In genomic region chr14:53151867-53152626, GRCh38 we compare ENCODE assay signal across 8 cellular contexts. TPM values are rescaled to one million over a fixed set of nuclear protein-coding genes. Genes with fewer than 3 reads are reported as not detected.
A peak's percentile ranks its signal among the peaks of the same experiment; 100 is the strongest.
DNase-seq lines count a peak whose midpoint lies in the region; ATAC-seq, FAIRE-seq and TF ChIP-seq lines count a peak whose summit lies in the region.

No MANE protein-coding gene starts in this region.

- RAD21 ChIA-PET in GM12878 (lab: Charles Lee; ENCODE audit: unreplicated experiment) = interaction anchor here (0.7 to 7.0 kb wide), 15 partner anchors 10 to 327 kb away, joined by 3 to 98 read pairs (median 4); no protein-coding TSS in a partner anchor

- peaks cover 6% of the 10 kb centered on the region; the same call in 1 of the 2 replicates for H3K4me1 ChIP-seq in ES-I3 (ENCODE audit: insufficient read depth, low read length)
- H3K4me1 ChIP-seq in MM.1S (ENCODE audit: low read length) = peaks cover 30% of the 10 kb centered on the region
- H3K4me1 ChIP-seq in GM12878 (ENCODE audit: control insufficient read depth, insufficient read depth, low read length) = peaks cover 10% of the 10 kb centered on the region
- peaks cover 8 to 15% (median 13%) of the 10 kb centered on the region in 3 donors for H3K4me1 ChIP-seq in skeletal muscle tissue (ENCODE audit: control insufficient read depth in 3 of 3, insufficient read depth in 3 of 3, low read length in 3 of 3)

- no peak for FAIRE-seq in GM12878 (lab: Jason Lieb, UNC)

- no peaks in the 10 kb centered on the region for H3K9me2 ChIP-seq in MM.1S (replicated peaks; ENCODE audit: insufficient read depth, low read length)

- intact Hi-C loops in GM12878 (cut with micrococcal nuclease; ENCODE audit: unreplicated experiment) = loop anchor here (2.0 to 5.0 kb wide), 3 partner anchors 29 to 95 kb away; no protein-coding TSS in a partner anchor

- CTCF ChIA-PET in GM12878 (lab: Yijun Ruan, JAX) = interaction anchor here (0.7 to 6.9 kb wide), 10 partner anchors 10 to 227 kb away, joined by 3 to 60 read pairs (median 4); no protein-coding TSS in a partner anchor

- peak overlapping the region; percentile 57; the same call in 1 of the 2 replicates for H3K27ac ChIP-seq in MM.1S (ENCODE audit: low read length)
- H3K27ac ChIP-seq in GM12878 (ENCODE audit: control insufficient read depth, insufficient read depth) = peak overlapping the region; percentile 90
- H3K27ac ChIP-seq in skeletal muscle tissue (ENCODE audit: low read depth, low read length) = peak overlapping the region; percentile 63

- H3K9me3 ChIP-seq in ES-I3 (ENCODE audit: control insufficient read depth, insufficient read depth, low read length) (no peaks in the 10 kb centered on the region; the same call in 1 of the 2 replicates), MM.1S (replicated peaks; ENCODE audit: insufficient read depth, low read length) (no peaks in the 10 kb centered on the region), GM12878 (replicated peaks; ENCODE audit: control insufficient read depth, insufficient read depth, low read length) (no peaks in the 10 kb centered on the region), skeletal muscle tissue (ENCODE audit: control insufficient read depth in 3 of 3, low read length in 3 of 3) (no peaks in the 10 kb centered on the region)

- peak; percentile 14; the same call in 1 of the 2 replicates for TF ChIP-seq RAD21 in GM12878 (IDR thresholded peaks at IDR 0.05; ENCODE audit: insufficient read depth, low read depth, low read length)

- H3K36me3 ChIP-seq in ES-I3 (ENCODE audit: insufficient read depth, low read length) (no peaks in the 10 kb centered on the region), H7 (replicated peaks; ENCODE audit: control insufficient read depth, insufficient read depth, low read length) (no peaks in the 10 kb centered on the region), MM.1S (replicated peaks; ENCODE audit: insufficient read depth, low read length) (no peaks in the 10 kb centered on the region), GM12878 (ENCODE audit: control insufficient read depth in 2 of 2, insufficient read depth in 2 of 2, low read length in 1 of 2) (no peaks in the 10 kb centered on the region), skeletal muscle tissue (ENCODE audit: control insufficient read depth in 3 of 3, insufficient read depth in 3 of 3, low read length in 3 of 3) (no peaks in the 10 kb centered on the region)

- BruUV-seq in GM12878 (replicated peaks; lab: Mats Ljungman, UMichigan) = no TSS peak

- H3K79me2 ChIP-seq in MM.1S (ENCODE audit: low read length) (peaks cover 56% of the 10 kb centered on the region), GM12878 (ENCODE audit: control insufficient read depth, insufficient read depth, low read length) (peaks cover 59% of the 10 kb centered on the region)

- peaks cover 11% of the 10 kb centered on the region for H3F3A ChIP-seq in MM.1S (ENCODE audit: insufficient read depth, low read length)

- POLR2A ChIA-PET in GM12878 (lab: Charles Lee) = interaction anchor here (0.6 to 5.8 kb wide), 10 partner anchors 9 to 154 kb away, joined by 3 to 48 read pairs (median 4); no protein-coding TSS in a partner anchor

- no peak for TF ChIP-seq EP300 in GM12878 (IDR thresholded peaks at IDR 0.05; ENCODE audit: borderline replicate concordance in 1 of 2, control insufficient read depth in 1 of 2, low read depth in 2 of 2, low read length in 2 of 2)

- H2AFZ ChIP-seq in MM.1S (ENCODE audit: low read length) = peak overlapping the region; percentile 56
- H2AFZ ChIP-seq in GM12878 (ENCODE audit: control insufficient read depth, low read depth, low read length) = peak overlapping the region; percentile 69

- TF ChIP-seq CTCF in MM.1S (IDR thresholded peaks at IDR 0.05; ENCODE audit: low read length) = no peak
- peak in 2 of 3 experiments; percentile 10 to 16; a peak in 1 of 6 replicates for TF ChIP-seq CTCF in GM12878 (IDR thresholded peaks at IDR 0.05 in 2 of 3, conservative IDR thresholded peaks at IDR 0.05 in 1 of 3; ENCODE audit: control insufficient read depth in 2 of 3, extremely low read depth in 1 of 3, insufficient read depth in 1 of 3, low read depth in 3 of 3, low read length in 3 of 3)

- H3K4me3 ChIP-seq in H7 (ENCODE audit: insufficient read depth, low read depth, low read length) = peak overlapping the region; percentile 91
- peak overlapping the region; percentile 82 for H3K4me3 ChIP-seq in MM.1S (ENCODE audit: low read length)
- H3K4me3 ChIP-seq in GM12878 = peak overlapping the region; percentile 94
- H3K4me3 ChIP-seq in iPS-11a (ENCODE audit: low read depth, low read length) = peak overlapping the region; percentile 89
- H3K4me3 ChIP-seq in skeletal muscle tissue (ENCODE audit: low read length in 3 of 3) = peak overlapping the region; percentile 90 to 91 (median 90)

- peaks cover 5% of the 10 kb centered on the region for H3K27me3 ChIP-seq in H7 (ENCODE audit: control insufficient read depth, insufficient read depth, low read length)
- no peaks in the 10 kb centered on the region for H3K27me3 ChIP-seq in MM.1S (replicated peaks; ENCODE audit: insufficient read depth, low read length)
- no peaks in the 10 kb centered on the region for H3K27me3 ChIP-seq in GM12878 (replicated peaks in 1 of 2; ENCODE audit: control insufficient read depth in 2 of 2, insufficient read depth in 2 of 2, low read length in 1 of 2)
- no peaks in the 10 kb centered on the region for H3K27me3 ChIP-seq in skeletal muscle tissue (ENCODE audit: control insufficient read depth in 3 of 3, insufficient read depth in 3 of 3, low read length in 3 of 3)

- SMC1A ChIA-PET in GM12878 (lab: Charles Lee; ENCODE audit: uncharacterized antibody, unreplicated experiment) = interaction anchor here (0.6 to 7.5 kb wide), 11 partner anchors 10 to 198 kb away, joined by 3 to 127 read pairs (median 4); no protein-coding TSS in a partner anchor

- WGBS in GM12878 (ENCODE audit: insufficient coverage, insufficient replicate concordance, low lambda C conversion rate, missing lambda C conversion rate) = under 1% methylated on average over 57 of the region's 57 CpGs

- peak; percentile 74 for DNase-seq in H7
- DNase-seq in MM.1S = peak; percentile 35
- DNase-seq in T-helper 9 cell = peak; percentile 49
- DNase-seq in GM12878 (ENCODE audit: low read depth, low spot score) = no peak
- no peak for DNase-seq in NCI-H128 (lab: John Stamatoyannopoulos, UW; ENCODE audit: unreplicated experiment)

- in situ Hi-C loops in GM12878 (cut with MboI) = no loop called here

- TF ChIP-seq POLR2A in GM12878 (IDR thresholded peaks at IDR 0.05; ENCODE audit: low read depth, low read length) = peak; percentile 75

- H4K20me1 ChIP-seq in MM.1S (ENCODE audit: insufficient read depth, low read length) = no peaks in the 10 kb centered on the region
- peaks cover 4% of the 10 kb centered on the region; the same call in 1 of the 2 replicates for H4K20me1 ChIP-seq in GM12878 (ENCODE audit: control insufficient read depth, insufficient read depth)

- peak; percentile 51 for ATAC-seq in GM12878

- peak overlapping the region; percentile 79 for H3K4me2 ChIP-seq in MM.1S (ENCODE audit: low read depth, low read length)
- peak overlapping the region; percentile 86 for H3K4me2 ChIP-seq in GM12878 (ENCODE audit: control insufficient read depth, insufficient read depth)

- peak overlapping the region; percentile 85 for H3K9ac ChIP-seq in ES-I3 (ENCODE audit: low read depth, low read length)
- peak overlapping the region; percentile 72 for H3K9ac ChIP-seq in MM.1S (ENCODE audit: low read length)
- H3K9ac ChIP-seq in GM12878 (ENCODE audit: control insufficient read depth, insufficient read depth, low read length) = peak overlapping the region; percentile 85
- peak overlapping the region; percentile 62 to 81 (median 79) for H3K9ac ChIP-seq in skeletal muscle tissue (ENCODE audit: low read depth in 1 of 3, low read length in 3 of 3)

TF ChIP-seq in GM12878, 131 proteins besides CTCF, POLR2A, EP300 and RAD21 (continues in another document):
- TF ChIP-seq, protein P1, sequence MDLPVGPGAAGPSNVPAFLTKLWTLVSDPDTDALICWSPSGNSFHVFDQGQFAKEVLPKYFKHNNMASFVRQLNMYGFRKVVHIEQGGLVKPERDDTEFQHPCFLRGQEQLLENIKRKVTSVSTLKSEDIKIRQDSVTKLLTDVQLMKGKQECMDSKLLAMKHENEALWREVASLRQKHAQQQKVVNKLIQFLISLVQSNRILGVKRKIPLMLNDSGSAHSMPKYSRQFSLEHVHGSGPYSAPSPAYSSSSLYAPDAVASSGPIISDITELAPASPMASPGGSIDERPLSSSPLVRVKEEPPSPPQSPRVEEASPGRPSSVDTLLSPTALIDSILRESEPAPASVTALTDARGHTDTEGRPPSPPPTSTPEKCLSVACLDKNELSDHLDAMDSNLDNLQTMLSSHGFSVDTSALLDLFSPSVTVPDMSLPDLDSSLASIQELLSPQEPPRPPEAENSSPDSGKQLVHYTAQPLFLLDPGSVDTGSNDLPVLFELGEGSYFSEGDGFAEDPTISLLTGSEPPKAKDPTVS (IDR thresholded peaks at IDR 0.05; ENCODE audit: low read depth, low read length) = no peak
- TF ChIP-seq PAX8 (IDR thresholded peaks at IDR 0.05) (no peak), MXI1 (IDR thresholded peaks at IDR 0.05; ENCODE audit: low read depth, low read length) (peak; percentile 75)

RNA-seq across cellular contexts. Expression of gene DDHD1, which starts 1.1 kb away (rescaled TPM):
- 8.1 and 12.5 TPM in 2 replicates for total RNA-seq in H7 (2014; rRNA removed; shearing (Covaris generic))
- total RNA-seq in GM12878 (2013; cell fraction: nucleolus; rRNA removed) = 898 and 917 TPM in 2 replicates
- total RNA-seq in GM12878 (2014; rRNA removed) (30.0 and 36.4 TPM in 2 replicates), GM12878 (2014; rRNA removed; fragmentation: Illumina TruSeq; extraction: Trizol) (52.3 and 57.1 TPM in 2 replicates), GM12878 (2021) (39.5 and 40.1 TPM in 2 replicates), skeletal muscle tissue (14.1 TPM)
- polyA plus RNA-seq in GM12878 (2011; ENCODE audit: low read depth) = 9.8 TPM
- polyA plus RNA-seq in GM12878 (2011; rRNA removed) (26.8 and 41.3 TPM in 2 replicates), GM12878 (2014; fragmentation: Illumina TruSeq; extraction: Trizol) (26.9 and 38.2 TPM in 2 replicates), GM12878 (2014; fragmentation: Nextera tagmentation; extraction: Ambion mirVana) (1 to 10 TPM; 7.7 to 10.0 TPM), GM12878 (2014; rRNA removed) (20.3 and 24.2 TPM in 2 replicates), GM12878 (2016; fragmentation: Nextera tagmentation; extraction: Ambion mirVana) (10 to 100 TPM; 37.7 to 42.3 TPM)
- polyA plus RNA-seq in GM12878 (2011; cell fraction: cytosol; rRNA removed) = 8.2 TPM in 2 replicates
- polyA plus RNA-seq in GM12878 (2011; cell fraction: nucleus; rRNA removed) = 33.8 and 37.3 TPM in 2 replicates
- 13.6 and 15.0 TPM in 2 replicates for polyA plus RNA-seq in GM12878 (2012)
- 40.4 and 48.1 TPM in 2 replicates for polyA minus RNA-seq in GM12878 (2011; rRNA and poly(A)+ RNA removed)
- 9.8 and 11.6 TPM in 2 replicates for polyA minus RNA-seq in GM12878 (2011; cell fraction: cytosol; rRNA and poly(A)+ RNA removed)
- 70.1 and 116 TPM in 2 replicates for polyA minus RNA-seq in GM12878 (2011; cell fraction: nucleus; rRNA and poly(A)+ RNA removed)

Comparison
In these comparisons a context has a peak if more than half of its experiments do, and no peak if none do; other contexts are left out.
1. DNase-seq: peak in H7 (single experiment), MM.1S (single experiment) and T-helper 9 cell (single experiment); none in GM12878 (single experiment) and NCI-H128 (single experiment).
2. Peak in every context shown above with its lines, with median percentiles within 50 percentile points of each other: H3K9ac ChIP-seq, H3K4me3 ChIP-seq and H3K27ac ChIP-seq.